In genomic region chr1:95086949-95087533, GRCh38 we compare ENCODE assay signal across 9 cellular contexts. TPM values are rescaled to one million over a fixed set of nuclear protein-coding genes. Genes with fewer than 3 reads are reported as not detected.
DNase-seq lines count a peak whose midpoint lies in the region; ATAC-seq, FAIRE-seq and TF ChIP-seq lines count a peak whose summit lies in the region.
"Had no signal": no experiment of that assay in that cellular context is flagged by ENCODE, and none has a peak within 500 bp of the region (broad histone marks: within the 10 kb centered on the region; RNA-seq: fewer than 3 reads in every experiment).

No MANE protein-coding gene starts in this region.

- TF ChIP-seq CTCF in OCI-LY3 (IDR thresholded peaks at IDR 0.05; ENCODE audit: low read depth, low read length) = no peak

- H3K27ac ChIP-seq in OCI-LY3 (ENCODE audit: low read length) (no peak overlapping the region), small intestine (ENCODE audit: low read depth in 1 of 2, low read length in 1 of 2) (peak overlapping the region in 1 of 2 donors; percentile 27)

- H3K9ac ChIP-seq in OCI-LY3 (ENCODE audit: low read length) = no peak overlapping the region

- no peaks in the 10 kb centered on the region for H3K9me3 ChIP-seq in OCI-LY3 (ENCODE audit: insufficient read depth, low read length)
- no peaks in the 10 kb centered on the region for H3K9me3 ChIP-seq in small intestine (ENCODE audit: control insufficient read depth, low read depth)

- H3K4me1 ChIP-seq in OCI-LY3 (ENCODE audit: low read length) = peaks cover 20% of the 10 kb centered on the region
- H3K4me1 ChIP-seq in small intestine (ENCODE audit: control insufficient read depth in 2 of 2, insufficient read depth in 1 of 2, low read depth in 1 of 2, low read length in 1 of 2) = peaks cover 0 to 4% of the 10 kb centered on the region in 2 donors

- 26 to 39% (median 36%) methylated on average over 5 of the region's 5 CpGs for WGBS in small intestine, 3 donors

- DNase-seq in fibroblast of the conjunctiva (ENCODE audit: low read depth) (peak; percentile 93), small intestine (peak; percentile 15), GM12891 (ENCODE audit: insufficient read length, low spot score) (no peak), NCI-H1105 treated with DMSO at 0.1 percent for 48 hours (lab: John Stamatoyannopoulos, UW) (no peak), COR-L47 (lab: John Stamatoyannopoulos, UW) (no peak)

- H2AFZ ChIP-seq in OCI-LY3 (ENCODE audit: low read depth, low read length) = no peak overlapping the region

- H3K36me3 ChIP-seq in OCI-LY3 (replicated peaks; ENCODE audit: low read depth, low read length) (no peaks in the 10 kb centered on the region), small intestine (ENCODE audit: control insufficient read depth in 2 of 2, insufficient read depth in 2 of 2, low read length in 2 of 2) (no peaks in the 10 kb centered on the region)

- peak; percentile 57 for ATAC-seq in GM21576 (IDR thresholded peaks at IDR 0.05; ENCODE audit: unreplicated experiment)
- ATAC-seq in HG03097 (IDR thresholded peaks at IDR 0.05; ENCODE audit: low FRiP score, unreplicated experiment) = no peak

- 0 out of 2 replicates have a peak, but pooled peaks cover 3% of the 10 kb centered on the region for H3K27me3 ChIP-seq in OCI-LY3 (ENCODE audit: low read depth, low read length)
- H3K27me3 ChIP-seq in small intestine (ENCODE audit: control insufficient read depth in 2 of 2, insufficient read depth in 2 of 2, low read length in 2 of 2) = peaks cover 0 to 2% of the 10 kb centered on the region in 2 donors

- H3K79me2 ChIP-seq in OCI-LY3 (ENCODE audit: low read length) = no peaks in the 10 kb centered on the region

- no peak for TF ChIP-seq POLR2A in GM12891 (IDR thresholded peaks at IDR 0.05; ENCODE audit: low read depth, low read length)

- FAIRE-seq in small intestine (lab: Jason Lieb, UNC) (no peak), GM12891 (lab: Jason Lieb, UNC) (no peak)
- FAIRE-seq: colon had no signal

- no peaks in the 10 kb centered on the region for H4K20me1 ChIP-seq in OCI-LY3 (ENCODE audit: insufficient read depth, low read length)

- peak overlapping the region; percentile 29 for H3K4me2 ChIP-seq in OCI-LY3 (ENCODE audit: low read length)

- no peak overlapping the region for H3K4me3 ChIP-seq in OCI-LY3 (ENCODE audit: low read length)
- H3K4me3 ChIP-seq in small intestine (ENCODE audit: low read depth in 1 of 2, low read length in 2 of 2) = no peak overlapping the region

TF ChIP-seq in GM12891, 5 proteins besides CTCF, POLR2A, EP300 and RAD21:
- TF ChIP-seq POLR2AphosphoS5 (IDR thresholded peaks at IDR 0.05; ENCODE audit: low read depth, low read length) = no peak
- TF ChIP-seq POU2F2 (IDR thresholded peaks at IDR 0.05; ENCODE audit: low read depth, low read length) = no peak
- TF ChIP-seq TAF1 (IDR thresholded peaks at IDR 0.05; ENCODE audit: low read depth, low read length) = no peak
- TF ChIP-seq PAX5 (IDR thresholded peaks at IDR 0.05; ENCODE audit: insufficient read depth, low read length, severe bottlenecking) = no peak
- no peak for TF ChIP-seq SPI1 (IDR thresholded peaks at IDR 0.05; ENCODE audit: low read depth, low read length)

RNA-seq across cellular contexts. Expression of gene ALG14, which starts 14.3 kb away (rescaled TPM):
- 1 to 10 TPM; 1.1 to 3.1 (median 1.4) TPM for polyA plus RNA-seq in small intestine
- polyA plus RNA-seq in GM12891 (2012; ENCODE audit: low read depth, missing spikeins) = 3.8 TPM

RNA-seq across cellular contexts. Expression of gene TLCD4, which starts 30.1 kb away (rescaled TPM):
- 1 to 10 TPM; 1.9 to 5.1 (median 2.7) TPM for polyA plus RNA-seq in small intestine
- polyA plus RNA-seq in GM12891 (2012; ENCODE audit: low read depth, missing spikeins) = 0.01 TPM

Comparison
In these comparisons a context has a peak if more than half of its experiments do, and no peak if none do; other contexts are left out.
1. DNase-seq: peak in fibroblast of the conjunctiva (single experiment) and small intestine (single experiment); none in GM12891 (single experiment), NCI-H1105 treated with DMSO at 0.1 percent for 48 hours (single experiment) and COR-L47 (single experiment).